Comparison of ENCODE assay signal across 2 cellular contexts in genomic region chr6:33840064-33840926, GRCh38.
A peak's percentile ranks its signal among the peaks of the same experiment; 100 is the strongest.
TF ChIP-seq lines count a peak whose summit lies in the region.

No MANE protein-coding gene starts in this region.

TF ChIP-seq in K562, 482 proteins besides CTCF, POLR2A, EP300 and RAD21 (continued from another document and continues in another):
- TF ChIP-seq RNF219 (CRISPR knock-in tag; IDR thresholded peaks at IDR 0.05): no peak
- peak; percentile 95 for TF ChIP-seq ZNF584 (CRISPR knock-in tag; IDR thresholded peaks at IDR 0.05; ENCODE audit: low read depth)
- peak in 1 of 2 experiments; percentile 88; a peak in 2 of 4 replicates for TF ChIP-seq HDAC1 (IDR thresholded peaks at IDR 0.05)
- 0 out of 2 replicates have a peak, but pooled peaks have one; percentile 13 for TF ChIP-seq ELF2 (CRISPR knock-in tag; IDR thresholded peaks at IDR 0.05)
- no peak; a peak in 1 of 4 replicates for TF ChIP-seq SIN3A (IDR thresholded peaks at IDR 0.05; ENCODE audit: borderline replicate concordance in 2 of 2, control insufficient read depth in 1 of 2, low read depth in 2 of 2, low read length in 2 of 2)
- TF ChIP-seq MEF2D (tag; conservative IDR thresholded peaks at IDR 0.05; ENCODE audit: low read depth): peak; percentile 78; the same call in 1 of the 2 replicates
- peak; percentile 98 for TF ChIP-seq SMARCE1 (IDR thresholded peaks at IDR 0.05)
- no peak for TF ChIP-seq ZNF57 (CRISPR knock-in tag; IDR thresholded peaks at IDR 0.05)
- TF ChIP-seq TBL1XR1 (IDR thresholded peaks at IDR 0.05; ENCODE audit: low read length in 2 of 2): no peak; a peak in 1 of 4 replicates
- TF ChIP-seq TEAD1 (CRISPR knock-in tag; IDR thresholded peaks at IDR 0.05): peak; percentile 50 to 62; a peak in 3 of 4 replicates
- TF ChIP-seq RBM39 (optimal IDR thresholded peaks at IDR 0.05; ENCODE audit: low read depth, low read length): no peak
- TF ChIP-seq, protein P1, sequence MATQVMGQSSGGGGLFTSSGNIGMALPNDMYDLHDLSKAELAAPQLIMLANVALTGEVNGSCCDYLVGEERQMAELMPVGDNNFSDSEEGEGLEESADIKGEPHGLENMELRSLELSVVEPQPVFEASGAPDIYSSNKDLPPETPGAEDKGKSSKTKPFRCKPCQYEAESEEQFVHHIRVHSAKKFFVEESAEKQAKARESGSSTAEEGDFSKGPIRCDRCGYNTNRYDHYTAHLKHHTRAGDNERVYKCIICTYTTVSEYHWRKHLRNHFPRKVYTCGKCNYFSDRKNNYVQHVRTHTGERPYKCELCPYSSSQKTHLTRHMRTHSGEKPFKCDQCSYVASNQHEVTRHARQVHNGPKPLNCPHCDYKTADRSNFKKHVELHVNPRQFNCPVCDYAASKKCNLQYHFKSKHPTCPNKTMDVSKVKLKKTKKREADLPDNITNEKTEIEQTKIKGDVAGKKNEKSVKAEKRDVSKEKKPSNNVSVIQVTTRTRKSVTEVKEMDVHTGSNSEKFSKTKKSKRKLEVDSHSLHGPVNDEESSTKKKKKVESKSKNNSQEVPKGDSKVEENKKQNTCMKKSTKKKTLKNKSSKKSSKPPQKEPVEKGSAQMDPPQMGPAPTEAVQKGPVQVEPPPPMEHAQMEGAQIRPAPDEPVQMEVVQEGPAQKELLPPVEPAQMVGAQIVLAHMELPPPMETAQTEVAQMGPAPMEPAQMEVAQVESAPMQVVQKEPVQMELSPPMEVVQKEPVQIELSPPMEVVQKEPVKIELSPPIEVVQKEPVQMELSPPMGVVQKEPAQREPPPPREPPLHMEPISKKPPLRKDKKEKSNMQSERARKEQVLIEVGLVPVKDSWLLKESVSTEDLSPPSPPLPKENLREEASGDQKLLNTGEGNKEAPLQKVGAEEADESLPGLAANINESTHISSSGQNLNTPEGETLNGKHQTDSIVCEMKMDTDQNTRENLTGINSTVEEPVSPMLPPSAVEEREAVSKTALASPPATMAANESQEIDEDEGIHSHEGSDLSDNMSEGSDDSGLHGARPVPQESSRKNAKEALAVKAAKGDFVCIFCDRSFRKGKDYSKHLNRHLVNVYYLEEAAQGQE (CRISPR knock-in tag; IDR thresholded peaks at IDR 0.05; ENCODE audit: low read depth): 0 out of 2 replicates have a peak, but pooled peaks have one; percentile 22
- TF ChIP-seq, protein P2, sequence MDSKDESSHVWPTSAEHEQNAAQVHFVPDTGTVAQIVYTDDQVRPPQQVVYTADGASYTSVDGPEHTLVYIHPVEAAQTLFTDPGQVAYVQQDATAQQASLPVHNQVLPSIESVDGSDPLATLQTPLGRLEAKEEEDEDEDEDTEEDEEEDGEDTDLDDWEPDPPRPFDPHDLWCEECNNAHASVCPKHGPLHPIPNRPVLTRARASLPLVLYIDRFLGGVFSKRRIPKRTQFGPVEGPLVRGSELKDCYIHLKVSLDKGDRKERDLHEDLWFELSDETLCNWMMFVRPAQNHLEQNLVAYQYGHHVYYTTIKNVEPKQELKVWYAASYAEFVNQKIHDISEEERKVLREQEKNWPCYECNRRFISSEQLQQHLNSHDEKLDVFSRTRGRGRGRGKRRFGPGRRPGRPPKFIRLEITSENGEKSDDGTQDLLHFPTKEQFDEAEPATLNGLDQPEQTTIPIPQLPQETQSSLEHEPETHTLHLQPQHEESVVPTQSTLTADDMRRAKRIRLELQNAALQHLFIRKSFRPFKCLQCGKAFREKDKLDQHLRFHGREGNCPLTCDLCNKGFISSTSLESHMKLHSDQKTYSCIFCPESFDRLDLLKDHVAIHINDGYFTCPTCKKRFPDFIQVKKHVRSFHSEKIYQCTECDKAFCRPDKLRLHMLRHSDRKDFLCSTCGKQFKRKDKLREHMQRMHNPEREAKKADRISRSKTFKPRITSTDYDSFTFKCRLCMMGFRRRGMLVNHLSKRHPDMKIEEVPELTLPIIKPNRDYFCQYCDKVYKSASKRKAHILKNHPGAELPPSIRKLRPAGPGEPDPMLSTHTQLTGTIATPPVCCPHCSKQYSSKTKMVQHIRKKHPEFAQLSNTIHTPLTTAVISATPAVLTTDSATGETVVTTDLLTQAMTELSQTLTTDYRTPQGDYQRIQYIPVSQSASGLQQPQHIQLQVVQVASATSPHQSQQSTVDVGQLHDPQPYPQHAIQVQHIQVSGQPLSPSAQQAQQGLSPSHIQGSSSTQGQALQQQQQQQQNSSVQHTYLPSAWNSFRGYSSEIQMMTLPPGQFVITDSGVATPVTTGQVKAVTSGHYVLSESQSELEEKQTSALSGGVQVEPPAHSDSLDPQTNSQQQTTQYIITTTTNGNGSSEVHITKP (IDR thresholded peaks at IDR 0.05; ENCODE audit: partially characterized antibody): peak; percentile 72
- TF ChIP-seq MTA2 (IDR thresholded peaks at IDR 0.05; ENCODE audit: low read depth): peak; percentile 72; the same call in 1 of the 2 replicates
- 0 out of 2 replicates have a peak, but pooled peaks have one; percentile 56 for TF ChIP-seq BCL6 (CRISPR knock-in tag; IDR thresholded peaks at IDR 0.05)
- no peak for TF ChIP-seq TSC22D4 (tag; IDR thresholded peaks at IDR 0.05)
- no peak for TF ChIP-seq NR1H2 (CRISPR knock-in tag; IDR thresholded peaks at IDR 0.05)
- TF ChIP-seq CBFA2T3 (IDR thresholded peaks at IDR 0.05): peak; percentile 93
- peak; percentile 84 for TF ChIP-seq TEAD4 (IDR thresholded peaks at IDR 0.05; ENCODE audit: low read length)
- no peak for TF ChIP-seq TEAD4 (CRISPR knock-in tag; IDR thresholded peaks at IDR 0.05; ENCODE audit: borderline replicate concordance)
- TF ChIP-seq POLR3A (IDR thresholded peaks at IDR 0.05; ENCODE audit: borderline replicate concordance, extremely low read depth, insufficient read depth, insufficient read length): no peak
- TF ChIP-seq SMARCC2 (IDR thresholded peaks at IDR 0.05; ENCODE audit: low read depth): peak; percentile 95
- peak; percentile 65; the same call in 1 of the 2 replicates for TF ChIP-seq MBD2 (IDR thresholded peaks at IDR 0.05; ENCODE audit: borderline replicate concordance, low read depth)
- TF ChIP-seq LARP7 (IDR thresholded peaks at IDR 0.05): no peak

TF ChIP-seq in HepG2, 621 proteins besides CTCF, POLR2A, EP300 and RAD21 (continued from another document and continues in another):
- TF ChIP-seq POGZ (CRISPR knock-in tag; IDR thresholded peaks at IDR 0.05) (peak; percentile 75; the same call in 1 of the 2 replicates), RARA (CRISPR knock-in tag; IDR thresholded peaks at IDR 0.05) (peak; percentile 83), ZBTB7A (CRISPR knock-in tag; IDR thresholded peaks at IDR 0.05) (no peak), SOX6 (IDR thresholded peaks at IDR 0.05) (no peak), SOX6 (CRISPR knock-in tag; IDR thresholded peaks at IDR 0.05) (peak; percentile 73), HOXD1 (CRISPR knock-in tag; IDR thresholded peaks at IDR 0.05) (no peak), MAFF (IDR thresholded peaks at IDR 0.05; ENCODE audit: low read depth, low read length) (peak; percentile 100), SNAPC2 (CRISPR knock-in tag; IDR thresholded peaks at IDR 0.05) (peak; percentile 92), ZNF260 (CRISPR knock-in tag; IDR thresholded peaks at IDR 0.05; ENCODE audit: borderline replicate concordance, low read depth) (no peak), MYNN (CRISPR knock-in tag; IDR thresholded peaks at IDR 0.05; ENCODE audit: low read depth) (no peak), GTF3A (CRISPR knock-in tag; conservative IDR thresholded peaks at IDR 0.05) (no peak), YEATS2 (CRISPR knock-in tag; IDR thresholded peaks at IDR 0.05; ENCODE audit: borderline replicate concordance) (peak; percentile 81; the same call in 1 of the 2 replicates), NCOA1 (CRISPR knock-in tag; IDR thresholded peaks at IDR 0.05) (no peak), MIXL1 (CRISPR knock-in tag; IDR thresholded peaks at IDR 0.05) (no peak), YY1 (IDR thresholded peaks at IDR 0.05; ENCODE audit: insufficient read depth, insufficient replicate concordance, low read depth, low read length) (no peak), ZNF724P (CRISPR knock-in tag; IDR thresholded peaks at IDR 0.05; ENCODE audit: borderline replicate concordance) (peak; percentile 54; the same call in 1 of the 2 replicates), ZNF644 (CRISPR knock-in tag; IDR thresholded peaks at IDR 0.05; ENCODE audit: low read depth) (no peak; the same call in 1 of the 2 replicates), ZNF17 (CRISPR knock-in tag; IDR thresholded peaks at IDR 0.05) (no peak), GLMP (CRISPR knock-in tag; IDR thresholded peaks at IDR 0.05; ENCODE audit: borderline replicate concordance) (no peak), ZSCAN9 (CRISPR knock-in tag; IDR thresholded peaks at IDR 0.05; ENCODE audit: borderline replicate concordance) (peak; percentile 6; the same call in 1 of the 2 replicates), ZNF564 (CRISPR knock-in tag; IDR thresholded peaks at IDR 0.05) (peak; percentile 87), ZKSCAN5 (CRISPR knock-in tag; IDR thresholded peaks at IDR 0.05) (no peak), ZNF510 (CRISPR knock-in tag; IDR thresholded peaks at IDR 0.05; ENCODE audit: low read depth) (no peak), FOXC1 (CRISPR knock-in tag; IDR thresholded peaks at IDR 0.05; ENCODE audit: borderline replicate concordance) (no peak), KAT2B (IDR thresholded peaks at IDR 0.05; ENCODE audit: borderline replicate concordance, low read depth, low read length) (no peak), THRA (CRISPR knock-in tag; IDR thresholded peaks at IDR 0.05; ENCODE audit: borderline replicate concordance) (peak; percentile 50), PRDM4 (CRISPR knock-in tag; IDR thresholded peaks at IDR 0.05; ENCODE audit: borderline replicate concordance) (no peak), SRSF1 (optimal IDR thresholded peaks at IDR 0.05; ENCODE audit: low read depth, low read length) (no peak), KDM1A (CRISPR knock-in tag; IDR thresholded peaks at IDR 0.05) (no peak), BORCS8-MEF2B (CRISPR knock-in tag; IDR thresholded peaks at IDR 0.05) (peak; percentile 73; the same call in 1 of the 2 replicates), REXO4 (CRISPR knock-in tag; IDR thresholded peaks at IDR 0.05; ENCODE audit: borderline replicate concordance) (no peak), RNF219 (CRISPR knock-in tag; IDR thresholded peaks at IDR 0.05) (no peak), TAF15 (IDR thresholded peaks at IDR 0.05; ENCODE audit: low read depth, low read length, poor library complexity, severe bottlenecking) (no peak), ZSCAN31 (CRISPR knock-in tag; IDR thresholded peaks at IDR 0.05; ENCODE audit: low read depth) (0 out of 2 replicates have a peak, but pooled peaks have one; percentile 39)
- TF ChIP-seq, protein P3, sequence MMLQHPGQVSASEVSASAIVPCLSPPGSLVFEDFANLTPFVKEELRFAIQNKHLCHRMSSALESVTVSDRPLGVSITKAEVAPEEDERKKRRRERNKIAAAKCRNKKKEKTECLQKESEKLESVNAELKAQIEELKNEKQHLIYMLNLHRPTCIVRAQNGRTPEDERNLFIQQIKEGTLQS (CRISPR knock-in tag; IDR thresholded peaks at IDR 0.05): peak; percentile 93
- TF ChIP-seq, protein P4, sequence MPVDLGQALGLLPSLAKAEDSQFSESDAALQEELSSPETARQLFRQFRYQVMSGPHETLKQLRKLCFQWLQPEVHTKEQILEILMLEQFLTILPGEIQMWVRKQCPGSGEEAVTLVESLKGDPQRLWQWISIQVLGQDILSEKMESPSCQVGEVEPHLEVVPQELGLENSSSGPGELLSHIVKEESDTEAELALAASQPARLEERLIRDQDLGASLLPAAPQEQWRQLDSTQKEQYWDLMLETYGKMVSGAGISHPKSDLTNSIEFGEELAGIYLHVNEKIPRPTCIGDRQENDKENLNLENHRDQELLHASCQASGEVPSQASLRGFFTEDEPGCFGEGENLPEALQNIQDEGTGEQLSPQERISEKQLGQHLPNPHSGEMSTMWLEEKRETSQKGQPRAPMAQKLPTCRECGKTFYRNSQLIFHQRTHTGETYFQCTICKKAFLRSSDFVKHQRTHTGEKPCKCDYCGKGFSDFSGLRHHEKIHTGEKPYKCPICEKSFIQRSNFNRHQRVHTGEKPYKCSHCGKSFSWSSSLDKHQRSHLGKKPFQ (CRISPR knock-in tag; IDR thresholded peaks at IDR 0.05; ENCODE audit: insufficient replicate concordance): peak; percentile 85
